ENCODE assay signal across 18 cellular contexts in genomic region chr10:36256166-36256565, GRCh38.
DNase-seq lines count a peak whose midpoint lies in the region; ATAC-seq and TF ChIP-seq lines count a peak whose summit lies in the region.
"Had no signal": no experiment of that assay in that cellular context is flagged by ENCODE, and none has a peak within 500 bp of the region (broad histone marks: within the 10 kb centered on the region; RNA-seq: fewer than 3 reads in every experiment).

No MANE protein-coding gene starts in this region.

- no peak overlapping the region for H3K27ac ChIP-seq in effector memory CD4-positive, alpha-beta T cell (ENCODE audit: insufficient read depth, low read length, poor library complexity, severe bottlenecking)
- H3K27ac ChIP-seq: adrenal gland, SJSA1 had no signal

- H3K4me3 ChIP-seq in fibroblast of the aortic adventitia (ENCODE audit: low read depth, low read length): no peak overlapping the region
- H3K4me3 ChIP-seq in effector memory CD4-positive, alpha-beta T cell (ENCODE audit: insufficient read depth, low read depth, low read length, poor library complexity, severe bottlenecking): no peak overlapping the region
- H3K4me3 ChIP-seq: adrenal gland, SJSA1 had no signal

- no peaks in the 10 kb centered on the region for H3K4me1 ChIP-seq in effector memory CD4-positive, alpha-beta T cell (ENCODE audit: control insufficient read depth, insufficient read depth, low read length, poor library complexity, severe bottlenecking)
- H3K4me1 ChIP-seq: adrenal gland, SJSA1 had no signal

- H3K27me3 ChIP-seq in effector memory CD4-positive, alpha-beta T cell (replicated peaks; ENCODE audit: control insufficient read depth, insufficient read depth, low read length, poor library complexity, severe bottlenecking): no peaks in the 10 kb centered on the region
- H3K27me3 ChIP-seq: adrenal gland, SJSA1 had no signal

- ATAC-seq in SK-N-SH treated with all-trans-retinoic acid at 6 μM for 48 hours (peak; percentile 41), HG03378 (IDR thresholded peaks at IDR 0.05; ENCODE audit: unreplicated experiment) (no peak)
- ATAC-seq: activated CD8-positive, alpha-beta memory T cell treated with anti-CD3 and anti-CD28 coated beads, Interleukin-2, amount 10 ng/mL, durations not matched to agents 7 days and 5 days; HCT116; stimulated activated naive B cell treated with anti-CD40 and anti-IgM and Interleukin-4, amounts not matched to agents 10 μg/mL and 1 μg/mL and 100 μg/mL, for 72 hours had no signal

- peak; percentile 0 for DNase-seq in NCI-H2107 treated with DMSO at 0.1 percent for 48 hours (lab: John Stamatoyannopoulos, UW; ENCODE audit: unreplicated experiment)
- no peak for DNase-seq in NCI-H2107 (lab: John Stamatoyannopoulos, UW)
- peak; percentile 86 for DNase-seq in fibroblast of the aortic adventitia (ENCODE audit: low read depth)
- peak; percentile 77 for DNase-seq in stromal cell of bone marrow (ENCODE audit: low read depth)
- DNase-seq in effector memory CD4-positive, alpha-beta T cell: no peak
- DNase-seq in NCI-H2196 treated with DMSO at 0.1 percent for 48 hours (lab: John Stamatoyannopoulos, UW; ENCODE audit: unreplicated experiment): no peak
- DNase-seq: activated CD8-positive, alpha-beta memory T cell treated with anti-CD3 and anti-CD28 coated beads, Interleukin-2, amount 10 ng/mL, durations not matched to agents 7 days and 5 days; adrenal gland; CD4-positive, alpha-beta T cell; naive B cell; NCI-H1417; stimulated activated CD4-positive, alpha-beta T cell treated with anti-CD3 and anti-CD28 coated beads, Interleukin-12 subunit alpha, Interleukin-12 subunit beta, amount 100 ng/mL, for 4 hours; stimulated activated naive B cell treated with anti-CD40 and anti-IgM and Interleukin-4, amounts not matched to agents 10 μg/mL and 1 μg/mL and 100 μg/mL, for 72 hours; trophoblast cell had no signal

- no peaks in the 10 kb centered on the region for H3K36me3 ChIP-seq in effector memory CD4-positive, alpha-beta T cell (ENCODE audit: control insufficient read depth, insufficient read depth, low read length)
- H3K36me3 ChIP-seq: adrenal gland, SJSA1 had no signal

- TF ChIP-seq CTCF in fibroblast of the aortic adventitia (IDR thresholded peaks at IDR 0.05; ENCODE audit: insufficient read depth, low read length): no peak

- H3K9me3 ChIP-seq in effector memory CD4-positive, alpha-beta T cell (ENCODE audit: control insufficient read depth, low read length): no peaks in the 10 kb centered on the region
- H3K9me3 ChIP-seq: adrenal gland, SJSA1 had no signal

TF ChIP-seq in SK-N-SH treated with all-trans-retinoic acid at 6 μM for 48 hours, 23 proteins besides CTCF, POLR2A, EP300 and RAD21:
- no peak for TF ChIP-seq ZFP3 (CRISPR knock-in tag; IDR thresholded peaks at IDR 0.05)
- no peak for TF ChIP-seq ZNF70 (CRISPR knock-in tag; IDR thresholded peaks at IDR 0.05)
- no peak for TF ChIP-seq GLIS3 (CRISPR knock-in tag; IDR thresholded peaks at IDR 0.05)
- no peak for TF ChIP-seq ZC3H10 (CRISPR knock-in tag; IDR thresholded peaks at IDR 0.05)
- TF ChIP-seq TOX (CRISPR knock-in tag; IDR thresholded peaks at IDR 0.05; ENCODE audit: borderline replicate concordance): no peak
- no peak for TF ChIP-seq TSHZ2 (CRISPR knock-in tag; IDR thresholded peaks at IDR 0.05)
- TF ChIP-seq ZFP30 (CRISPR knock-in tag; IDR thresholded peaks at IDR 0.05): no peak
- no peak for TF ChIP-seq CSDC2 (CRISPR knock-in tag; IDR thresholded peaks at IDR 0.05)

Comparison
In these comparisons a context has a peak if more than half of its experiments do, and no peak if none do; other contexts are left out.
1. DNase-seq: peak in NCI-H2107 treated with DMSO at 0.1 percent for 48 hours (single experiment), fibroblast of the aortic adventitia (single experiment) and stromal cell of bone marrow (single experiment); none in NCI-H2107 (single experiment), effector memory CD4-positive, alpha-beta T cell (0 of 3) and NCI-H2196 treated with DMSO at 0.1 percent for 48 hours (single experiment).